In the genomic region with DNA sequence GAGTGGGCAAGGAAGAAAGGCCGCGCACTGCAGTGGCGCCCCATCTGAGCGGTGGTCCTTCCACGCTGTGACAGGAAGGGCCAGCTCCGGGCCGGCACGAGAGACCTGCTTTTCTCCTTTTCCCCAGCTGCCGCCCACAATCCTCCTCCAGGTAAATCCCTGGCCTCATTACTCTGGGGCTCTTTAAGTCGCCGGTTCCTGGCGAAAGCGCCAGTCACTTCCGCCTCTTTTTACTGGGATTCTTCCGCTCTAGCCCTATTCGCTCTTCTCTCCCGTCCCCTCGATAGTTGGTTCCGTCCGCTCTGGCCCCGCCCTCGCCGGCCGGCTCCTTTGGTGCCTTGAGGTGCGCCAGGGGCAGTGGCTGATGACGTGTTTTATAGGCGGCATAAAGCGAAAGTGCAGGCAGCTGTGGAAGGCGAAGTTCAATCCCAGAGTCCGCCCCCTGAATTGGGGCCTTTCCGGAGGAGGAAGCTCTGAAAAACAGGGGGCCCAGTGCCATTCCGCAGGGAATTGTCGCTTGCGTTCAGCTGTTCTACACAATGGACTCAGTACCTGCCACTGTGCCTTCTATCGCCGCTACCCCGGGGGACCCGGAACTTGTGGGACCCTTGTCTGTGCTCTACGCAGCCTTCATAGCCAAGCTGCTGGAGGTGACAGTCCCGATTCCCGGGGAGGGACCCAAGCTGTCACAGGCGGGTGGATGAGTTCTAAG, we compare ENCODE assay signal across 8 cellular contexts. TPM values are rescaled to one million over a fixed set of nuclear protein-coding genes. Genes with fewer than 3 reads are reported as not detected.
A peak's percentile ranks its signal among the peaks of the same experiment; 100 is the strongest.
DNase-seq lines count a peak whose midpoint lies in the region; ATAC-seq and TF ChIP-seq lines count a peak whose summit lies in the region.

No MANE protein-coding gene starts in this region.

- H3K36me3 Mint-ChIP-seq in H9 (ENCODE audit: insufficient read depth in 1 of 3, low read depth in 3 of 3) (peaks cover 7 to 18% (median 17%) of the 10 kb centered on the region in 3 experiments; a peak in 6 of 7 replicates), natural killer cell (no peaks in the 10 kb centered on the region)

- H3K4me1 ChIP-seq in ES-I3 (ENCODE audit: insufficient read depth, low read length) (no peaks in the 10 kb centered on the region), H9 (ENCODE audit: insufficient read depth, low read length) (no peaks in the 10 kb centered on the region; the same call in 1 of the 2 replicates)

- H3K9me3 Mint-ChIP-seq in H9 (no peaks in the 10 kb centered on the region), natural killer cell (no peaks in the 10 kb centered on the region)

- H3K23me2 ChIP-seq in H9 (ENCODE audit: insufficient read length, low read depth, low read length, poor library complexity, severe bottlenecking) = peaks cover 12% of the 10 kb centered on the region

- H3K14ac ChIP-seq in H9 (ENCODE audit: insufficient read depth, low read length) = peak overlapping the region; percentile 62; the same call in 1 of the 2 replicates

- no peaks in the 10 kb centered on the region for H3K27me3 ChIP-seq in H9 (ENCODE audit: insufficient read depth, low read length)

- H3K4me3 Mint-ChIP-seq in H9 (peak overlapping the region; percentile 93 to 97), natural killer cell (peak overlapping the region; percentile 91)

- DNase-seq in H9 (peak; percentile 99), M059J (ENCODE audit: low read depth) (peak; percentile 99), fibroblast of pulmonary artery (ENCODE audit: low read depth) (peak; percentile 99), natural killer cell (peak; percentile 96)
- peak; percentile 99 for DNase-seq in activated effector memory CD4-positive, alpha-beta T cell treated with anti-CD3 and anti-CD28 coated beads, Interleukin-2, amount 50 U/mL, for 16 hours
- DNase-seq in stimulated activated naive CD4-positive, alpha-beta T cell (lab: John Stamatoyannopoulos, UW) = peak; percentile 92 to 96 (median 95)

- no peak for TF ChIP-seq CTCF in H9 (conservative IDR thresholded peaks at IDR 0.05)
- no peak for TF ChIP-seq CTCF in fibroblast of pulmonary artery (IDR thresholded peaks at IDR 0.05; ENCODE audit: low read length, missing control alignments)
- TF ChIP-seq CTCF in natural killer cell (IDR thresholded peaks at IDR 0.05) = no peak

- H3K4ac ChIP-seq in H9 (ENCODE audit: low read depth, low read length) = no peak overlapping the region

- no peak overlapping the region for H2BK15ac ChIP-seq in H9 (ENCODE audit: low read depth, low read length)

- H3K56ac ChIP-seq in H9 (ENCODE audit: insufficient read length, low read depth, low read length) = no peak overlapping the region

- intact Hi-C loops in natural killer cell (cut with micrococcal nuclease) = loop anchor here (1.0 kb wide), 2 partner anchors 11 to 68 kb away; partner anchors contain the start of genes AIDA and BROX

- no peak overlapping the region for H4K5ac ChIP-seq in H9 (ENCODE audit: insufficient read length, low read depth, low read length)

- no peak overlapping the region for H2BK120ac ChIP-seq in H9 (ENCODE audit: low read depth, low read length, poor library complexity, severe bottlenecking)

- H2AFZ ChIP-seq in H9 (ENCODE audit: low read length) = no peak overlapping the region

- peak overlapping the region; percentile 89 to 99 (median 95) for H3K27ac Mint-ChIP-seq in H9
- peak overlapping the region; percentile 98 for H3K27ac Mint-ChIP-seq in natural killer cell

- H3K9me3 ChIP-seq in ES-I3 (ENCODE audit: control insufficient read depth, insufficient read depth, low read length) (no peaks in the 10 kb centered on the region), H9 (ENCODE audit: control insufficient read depth, low read depth, low read length) (no peaks in the 10 kb centered on the region)

- peak; percentile 90 to 99 (median 96) for ATAC-seq in natural killer cell

- H4K20me1 ChIP-seq in H9 (ENCODE audit: control insufficient read depth, insufficient read depth, insufficient read length) = no peaks in the 10 kb centered on the region

- peak overlapping the region; percentile 33 for H3K27ac ChIP-seq in H9 (ENCODE audit: insufficient read length, low read depth, low read length)

- H3K4me2 ChIP-seq in H9 (ENCODE audit: insufficient read depth, insufficient read length, low read length) = peak overlapping the region; percentile 99

- H2BK12ac ChIP-seq in H9 (ENCODE audit: insufficient read length, low read depth, low read length) = no peak overlapping the region

- TF ChIP-seq POLR2A in Raji (IDR thresholded peaks at IDR 0.05; ENCODE audit: insufficient read depth, low read depth, low read length) = peak; percentile 76

- no peaks in the 10 kb centered on the region for H3K79me2 ChIP-seq in H9 (ENCODE audit: insufficient read depth, low read length)

- no peak overlapping the region for H2BK20ac ChIP-seq in H9 (ENCODE audit: low read depth, low read length, poor library complexity, severe bottlenecking)

- peaks cover 13 to 14% of the 10 kb centered on the region in 2 experiments for H3K4me1 Mint-ChIP-seq in H9
- peaks cover 25% of the 10 kb centered on the region in 2 donors for H3K4me1 Mint-ChIP-seq in natural killer cell

- no peak overlapping the region for H3T11ph ChIP-seq in H9 (ENCODE audit: low read length)

- WGBS in H9 (ENCODE audit: extremely low coverage, insufficient read length, low lambda C conversion rate) = no CpG with 5 or more reads among the region's 42 CpGs

- H3K9ac ChIP-seq in ES-I3 (ENCODE audit: low read depth, low read length) (peak overlapping the region; percentile 71), H9 (ENCODE audit: extremely low read depth, insufficient read length, low read length) (peak overlapping the region; percentile 89)

- no peaks in the 10 kb centered on the region for H3K27me3 Mint-ChIP-seq in H9 (ENCODE audit: low read depth)
- no peaks in the 10 kb centered on the region for H3K27me3 Mint-ChIP-seq in natural killer cell (ENCODE audit: low read depth in 2 of 2)

- peak overlapping the region; percentile 95 for H3K4me3 ChIP-seq in fibroblast of pulmonary artery (replicated peaks; ENCODE audit: low read depth, low read length)

- no peak overlapping the region for H4K91ac ChIP-seq in H9 (ENCODE audit: insufficient read length, low read depth, low read length)

- no peak overlapping the region for H2BK5ac ChIP-seq in H9 (ENCODE audit: insufficient read length, low read length)

- H3K23ac ChIP-seq in H9 (ENCODE audit: insufficient read length, low read depth, low read length) = no peak overlapping the region

- H4K8ac ChIP-seq in H9 (replicated peaks; ENCODE audit: insufficient read length, low read depth, low read length) = no peak overlapping the region

- no peaks in the 10 kb centered on the region for H3K79me1 ChIP-seq in H9 (ENCODE audit: insufficient read depth, low read depth, low read length, poor library complexity, severe bottlenecking)

- H3K36me3 ChIP-seq in ES-I3 (ENCODE audit: insufficient read depth, low read length) = no peaks in the 10 kb centered on the region

- H3K18ac ChIP-seq in H9 (ENCODE audit: insufficient read length, low read depth, low read length) = peak overlapping the region; percentile 69

- no peak overlapping the region for H2AK5ac ChIP-seq in H9 (ENCODE audit: insufficient read length, low read length)

RNA-seq across cellular contexts. Expression of gene MIA3, which starts 26.2 kb away (rescaled TPM):
- total RNA-seq in H9 (2021) (55.2 and 55.5 TPM in 2 replicates), natural killer cell (10 to 100 TPM; 87.0 to 98.8 (median 94.0) TPM)
- total RNA-seq in M059J (2014; rRNA removed; shearing (Covaris generic)) = 51.0 and 53.7 TPM in 2 replicates

RNA-seq across cellular contexts. Expression of gene TAF1A, which starts 54.4 kb away (rescaled TPM):
- total RNA-seq in H9 (2021) (14.8 and 15.5 TPM in 2 replicates), natural killer cell (10 to 100 TPM in 1 of 3 donors, 1 to 10 TPM in 2; 5.2 to 10.4 (median 7.1) TPM)
- total RNA-seq in M059J (2014; rRNA removed; shearing (Covaris generic)) = 9.3 and 16.7 TPM in 2 replicates

Comparison
In these comparisons a context has a peak if more than half of its experiments do, and no peak if none do; other contexts are left out.
1. Peak in every context shown above with its lines: DNase-seq, ATAC-seq, H3K4me3 ChIP-seq and H3K27ac ChIP-seq.